In the genomic region with DNA sequence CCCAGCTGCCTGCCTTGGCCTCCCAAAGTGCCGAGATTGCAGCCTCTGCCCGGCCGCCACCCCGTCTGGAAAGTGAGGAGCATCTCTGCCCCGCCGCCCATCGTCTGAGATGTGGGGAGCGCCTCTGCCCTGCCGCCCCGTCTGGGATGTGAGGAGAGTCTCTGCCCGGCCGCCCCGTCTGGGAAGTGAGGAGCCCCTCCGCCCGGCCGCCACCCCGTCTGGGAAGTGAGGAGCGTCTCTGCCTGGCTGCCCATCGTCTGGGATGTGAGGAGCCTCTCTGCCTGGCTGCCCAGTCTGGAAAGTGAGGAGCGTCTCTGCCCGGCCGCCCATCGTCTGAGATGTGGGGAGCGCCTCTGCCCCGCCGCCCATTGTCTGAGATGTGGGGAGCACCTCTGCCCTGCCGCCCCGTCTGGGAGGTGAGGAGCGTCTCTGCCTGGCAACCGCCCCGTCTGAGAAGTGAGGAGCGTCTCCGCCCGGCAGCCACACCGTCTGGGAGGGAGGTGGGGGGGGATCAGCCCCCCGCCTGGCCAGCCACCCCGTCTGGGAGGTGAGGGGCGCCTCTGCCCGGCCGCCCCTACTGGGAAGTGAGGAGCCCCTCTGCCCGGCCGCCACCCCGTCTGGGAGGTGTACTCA, we compare ENCODE assay signal across 2 cellular contexts. TPM values are rescaled to one million over a fixed set of nuclear protein-coding genes. Genes with fewer than 3 reads are reported as not detected.
"Had no signal": no experiment of that assay in that cellular context is flagged by ENCODE, and none has a peak within 500 bp of the region (broad histone marks: within the 10 kb centered on the region; RNA-seq: fewer than 3 reads in every experiment).

No MANE protein-coding gene starts in this region.

RNA-seq across cellular contexts. Expression of a gene that starts 9.6 kb away (rescaled TPM):
- total RNA-seq: G401, GM12878 had no signal
- polyA plus RNA-seq: GM12878 had no signal
